In the genomic region with DNA sequence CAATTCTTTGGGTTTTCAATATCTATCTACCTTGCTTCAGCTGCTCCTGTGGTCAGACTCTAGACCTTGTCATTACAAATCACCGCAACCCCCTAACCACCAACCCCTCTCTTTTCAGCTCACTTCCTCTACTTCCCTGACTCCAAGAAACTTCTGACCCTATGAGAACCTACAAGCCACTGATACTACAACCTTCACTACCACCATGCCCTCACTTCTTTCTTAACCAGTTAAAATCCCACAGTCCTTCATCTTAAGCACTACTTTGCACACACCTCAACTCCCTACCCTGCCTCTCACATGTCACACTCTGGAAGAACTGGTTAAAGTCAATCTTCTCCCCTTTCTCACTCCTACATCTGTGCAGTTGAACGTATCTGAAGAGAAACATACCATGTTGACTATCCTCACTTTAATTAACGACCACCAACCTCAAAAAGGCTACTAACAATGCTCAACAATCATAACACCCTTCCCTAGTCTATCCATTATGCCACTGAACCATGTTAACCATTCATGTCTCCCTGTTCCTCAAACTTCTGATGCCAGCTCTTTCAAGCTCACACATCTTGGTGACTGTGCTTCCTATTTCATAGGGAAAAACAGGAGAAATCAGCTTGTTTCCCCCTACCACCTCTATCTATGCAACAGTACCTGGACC, we compare ENCODE assay signal across 12 cellular contexts.
DNase-seq lines count a peak whose midpoint lies in the region; ATAC-seq, FAIRE-seq and TF ChIP-seq lines count a peak whose summit lies in the region.
"Had no signal": no experiment of that assay in that cellular context is flagged by ENCODE, and none has a peak within 500 bp of the region (broad histone marks: within the 10 kb centered on the region; RNA-seq: fewer than 3 reads in every experiment).

No MANE protein-coding gene starts in this region.

- H3K4me3 ChIP-seq in GM12864 (ENCODE audit: low read depth, low read length) (no peak overlapping the region; the same call in 1 of the 2 replicates), MM.1S (ENCODE audit: low read length) (0 out of 2 replicates have a peak overlapping the region, but pooled peaks have one; percentile 5), HAP-1 (no peak overlapping the region)

- DNase-seq in GM12864 (ENCODE audit: low read depth) (peak; percentile 79), MM.1S (no peak), cerebellar nuclear complex (lab: John Stamatoyannopoulos, UW) (no peak), foreskin melanocyte (no peak), urothelium cell line (ENCODE audit: low spot score) (no peak), HAP-1 (ENCODE audit: low spot score in 2 of 2) (no peak)
- DNase-seq: activated CD4-positive, alpha-beta T cell treated with anti-CD3 and anti-CD28 coated beads, Interleukin-2, amount 50 U/mL, for 1 hour; left cardiac atrium; RPMI8226 had no signal

- H3K27ac ChIP-seq in MM.1S (ENCODE audit: low read length), result peak overlapping the region; percentile 82

- ATAC-seq in GM19397 (IDR thresholded peaks at IDR 0.05; ENCODE audit: unreplicated experiment) (peak; percentile 74), HG02943 (IDR thresholded peaks at IDR 0.05; ENCODE audit: low read depth, unreplicated experiment) (peak; percentile 79)
- ATAC-seq: left cardiac atrium had no signal

- no peak overlapping the region for H2AFZ ChIP-seq in MM.1S (ENCODE audit: low read length)

- H3K4me2 ChIP-seq in MM.1S (ENCODE audit: low read depth, low read length), result peak overlapping the region; percentile 83

- no peaks in the 10 kb centered on the region for H3K9me3 ChIP-seq in MM.1S (replicated peaks; ENCODE audit: insufficient read depth, low read length)
- no peaks in the 10 kb centered on the region for H3K9me3 ChIP-seq in HAP-1

- no peak overlapping the region; the same call in 1 of the 2 replicates for H3K9ac ChIP-seq in MM.1S (ENCODE audit: low read length)

- H3F3A ChIP-seq in MM.1S (ENCODE audit: insufficient read depth, low read length), result peaks cover 69% of the 10 kb centered on the region

- in situ Hi-C loops in HAP-1 (cut with MboI; ENCODE audit: low sequenced_read_pairs), result no loop called here

- no peak for TF ChIP-seq CTCF in GM12864 (IDR thresholded peaks at IDR 0.05; ENCODE audit: low read depth, low read length, missing control alignments)
- no peak for TF ChIP-seq CTCF in MM.1S (IDR thresholded peaks at IDR 0.05; ENCODE audit: low read length)

- peaks cover 100% of the 10 kb centered on the region for H3K79me2 ChIP-seq in MM.1S (ENCODE audit: low read length)

- no peaks in the 10 kb centered on the region; the same call in 1 of the 2 replicates for H3K36me3 ChIP-seq in MM.1S (replicated peaks; ENCODE audit: insufficient read depth, low read length)
- no peaks in the 10 kb centered on the region for H3K36me3 ChIP-seq in HAP-1 (replicated peaks)

- H3K27me3 ChIP-seq in MM.1S (replicated peaks; ENCODE audit: insufficient read depth, low read length), result no peaks in the 10 kb centered on the region
- H3K27me3 ChIP-seq in HAP-1 (ENCODE audit: low read depth), result no peaks in the 10 kb centered on the region

- H4K20me1 ChIP-seq in MM.1S (ENCODE audit: insufficient read depth, low read length), result no peaks in the 10 kb centered on the region

- no peaks in the 10 kb centered on the region for H3K9me2 ChIP-seq in MM.1S (replicated peaks; ENCODE audit: insufficient read depth, low read length)

- no peak for FAIRE-seq in urothelium cell line (lab: Jason Lieb, UNC)
- FAIRE-seq: astrocyte had no signal

- peaks cover 77% of the 10 kb centered on the region for H3K4me1 ChIP-seq in MM.1S (ENCODE audit: low read length)
- H3K4me1 ChIP-seq in HAP-1, result no peaks in the 10 kb centered on the region
